In the genomic region with DNA sequence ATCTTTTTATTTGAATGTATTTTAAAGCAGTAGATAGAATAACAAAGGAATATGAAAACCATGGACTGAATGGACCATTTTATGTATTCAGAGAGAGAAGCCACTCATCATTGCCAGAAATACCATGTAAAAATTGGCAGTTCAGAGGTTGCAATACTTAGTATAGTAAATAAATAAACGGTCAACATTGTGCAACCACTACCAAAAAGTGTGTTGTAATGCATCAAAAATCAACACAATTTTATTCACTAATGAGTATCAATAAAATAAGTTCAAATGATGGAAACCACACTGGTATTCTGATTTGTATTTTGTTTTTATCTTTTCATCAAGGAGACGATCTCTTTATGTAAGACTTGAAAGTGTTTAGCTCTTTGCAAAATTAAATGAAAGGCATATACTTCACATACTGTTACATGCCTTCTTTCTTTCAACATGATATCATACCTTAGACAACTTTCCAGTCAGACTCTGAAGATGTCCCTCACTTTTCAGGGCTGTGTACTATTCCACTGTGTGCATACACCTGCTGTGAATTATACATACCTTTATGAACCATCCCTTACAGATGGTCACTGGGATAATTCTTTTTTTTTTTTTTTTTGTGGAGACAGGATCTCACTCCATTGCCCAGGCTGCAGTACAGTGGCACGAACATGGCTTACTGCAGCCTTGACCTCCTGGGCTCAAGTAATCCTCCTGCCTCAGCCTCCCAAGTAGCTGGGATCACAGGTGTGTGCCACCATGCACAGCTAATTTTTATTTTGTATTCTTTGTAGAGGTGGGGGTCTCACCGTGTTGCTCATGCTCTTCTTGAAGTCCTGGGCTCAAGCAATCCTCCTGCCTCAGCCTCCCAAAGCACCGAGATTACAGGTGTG, we compare ENCODE assay signal across 21 cellular contexts. TPM values are rescaled to one million over a fixed set of nuclear protein-coding genes. Genes with fewer than 3 reads are reported as not detected.
"Had no signal": no experiment of that assay in that cellular context is flagged by ENCODE, and none has a peak within 500 bp of the region (broad histone marks: within the 10 kb centered on the region; RNA-seq: fewer than 3 reads in every experiment).

No MANE protein-coding gene starts in this region.

- H3K4me1 Mint-ChIP-seq: endodermal cell had no signal

- H3K27me3 ChIP-seq: cardiac muscle cell had no signal

- H3K4me1 ChIP-seq: spleen had no signal

- H3K27me3 Mint-ChIP-seq: activated CD4-positive, alpha-beta T cell treated with anti-CD3 and anti-CD28 coated beads, Interleukin-2, amount 10 ng/mL, durations not matched to agents 24 days and 14 days; activated CD8-positive, alpha-beta T cell treated with anti-CD3 and anti-CD28 coated beads for 36 hours; activated naive CD8-positive, alpha-beta T cell treated with anti-CD3 and anti-CD28 coated beads, Interleukin-2, amount 10 ng/mL, durations not matched to agents 7 days and 5 days; stimulated activated memory B cell treated with anti-CD40 and anti-IgM and Interleukin-4, amounts not matched to agents 10 μg/mL and 1 μg/mL and 100 μg/mL, for 72 hours had no signal

- FAIRE-seq: colon, keratinocyte had no signal

- H3K4me3 Mint-ChIP-seq: activated CD4-positive, alpha-beta T cell treated with anti-CD3 and anti-CD28 coated beads, Interleukin-2, amount 10 ng/mL, durations not matched to agents 24 days and 14 days; activated CD8-positive, alpha-beta T cell treated with anti-CD3 and anti-CD28 coated beads for 36 hours; activated naive CD8-positive, alpha-beta T cell treated with anti-CD3 and anti-CD28 coated beads, Interleukin-2, amount 10 ng/mL, durations not matched to agents 7 days and 5 days; activated T-cell treated with anti-CD3 and anti-CD28 coated beads, Interleukin-2, amount 50 U/mL, for 24 hours; endodermal cell; stimulated activated memory B cell treated with anti-CD40 and anti-IgM and Interleukin-4, amounts not matched to agents 10 μg/mL and 1 μg/mL and 100 μg/mL, for 72 hours; T-helper 2 cell treated with Interferon-gamma antibody and Interleukin-4, amounts not matched to agents 5 μg/mL and 100 μg/mL, for 36 hours had no signal

- DNase-seq: activated CD4-positive, alpha-beta T cell treated with anti-CD3 and anti-CD28 coated beads, Interleukin-2, amount 10 ng/mL, durations not matched to agents 24 days and 14 days; activated CD8-positive, alpha-beta T cell treated with anti-CD3 and anti-CD28 coated beads for 36 hours; activated naive CD4-positive, alpha-beta T cell treated with Interleukin-2 at 50 U/mL for 16 hours; activated naive CD8-positive, alpha-beta T cell treated with anti-CD3 and anti-CD28 coated beads, Interleukin-2, amount 10 ng/mL, durations not matched to agents 7 days and 5 days; activated T-cell treated with anti-CD3 and anti-CD28 coated beads, Interleukin-2, amount 50 U/mL, for 24 hours; head of caudate nucleus; mammary epithelial cell; spleen; stimulated activated CD4-positive, alpha-beta T cell treated with anti-CD3 and anti-CD28 coated beads, Interleukin-4, amount 100 ng/mL, for 4 hours had no signal

- H3K36me3 ChIP-seq: cardiac muscle cell had no signal

- H3K27ac Mint-ChIP-seq: activated CD4-positive, alpha-beta T cell treated with anti-CD3 and anti-CD28 coated beads, Interleukin-2, amount 10 ng/mL, durations not matched to agents 24 days and 14 days; activated CD8-positive, alpha-beta T cell treated with anti-CD3 and anti-CD28 coated beads for 36 hours; activated T-cell treated with anti-CD3 and anti-CD28 coated beads, Interleukin-2, amount 50 U/mL, for 24 hours; activated T-helper 2 cell treated with anti-CD3 and anti-CD28 coated beads, Interferon-gamma antibody, Interleukin-2, Interleukin-4, amounts not matched to agents 10 μg/mL and 5 μg/mL and 100 μg/mL, durations not matched to agents 14 hours and 24 hours and 36 hours; endodermal cell; T-helper 2 cell treated with Interferon-gamma antibody and Interleukin-4, amounts not matched to agents 5 μg/mL and 100 μg/mL, for 36 hours had no signal

- ATAC-seq: activated CD8-positive, alpha-beta T cell treated with anti-CD3 and anti-CD28 coated beads for 36 hours; stimulated activated memory B cell treated with anti-CD40 and anti-IgM and Interleukin-4, amounts not matched to agents 10 μg/mL and 1 μg/mL and 100 μg/mL, for 72 hours had no signal

- H3K4me3 ChIP-seq: cardiac muscle cell, spleen had no signal

- H3K9me3 Mint-ChIP-seq: activated CD4-positive, alpha-beta T cell treated with anti-CD3 and anti-CD28 coated beads, Interleukin-2, amount 10 ng/mL, durations not matched to agents 24 days and 14 days; activated CD8-positive, alpha-beta T cell treated with anti-CD3 and anti-CD28 coated beads for 36 hours; activated naive CD8-positive, alpha-beta T cell treated with anti-CD3 and anti-CD28 coated beads, Interleukin-2, amount 10 ng/mL, durations not matched to agents 7 days and 5 days; activated T-cell treated with anti-CD3 and anti-CD28 coated beads, Interleukin-2, amount 50 U/mL, for 24 hours; activated T-helper 2 cell treated with anti-CD3 and anti-CD28 coated beads, Interferon-gamma antibody, Interleukin-2, Interleukin-4, amounts not matched to agents 10 μg/mL and 5 μg/mL and 100 μg/mL, durations not matched to agents 14 hours and 24 hours and 36 hours; endodermal cell; stimulated activated memory B cell treated with anti-CD40 and anti-IgM and Interleukin-4, amounts not matched to agents 10 μg/mL and 1 μg/mL and 100 μg/mL, for 72 hours; T-helper 2 cell treated with Interferon-gamma antibody and Interleukin-4, amounts not matched to agents 5 μg/mL and 100 μg/mL, for 36 hours had no signal

- H3K27ac ChIP-seq: epithelial cell of prostate, spleen had no signal

RNA-seq across cellular contexts. Expression of gene CCK, which starts 40.3 kb away (rescaled TPM):
- total RNA-seq: activated CD4-positive, alpha-beta T cell treated with anti-CD3 and anti-CD28 coated beads, Interleukin-2, amount 10 ng/mL, durations not matched to agents 24 days and 14 days; activated CD8-positive, alpha-beta T cell treated with anti-CD3 and anti-CD28 coated beads for 36 hours; activated naive CD8-positive, alpha-beta T cell treated with anti-CD3 and anti-CD28 coated beads, Interleukin-2, amount 10 ng/mL, durations not matched to agents 7 days and 5 days; activated T-helper 2 cell treated with anti-CD3 and anti-CD28 coated beads, Interferon-gamma antibody, Interleukin-2, Interleukin-4, amounts not matched to agents 10 μg/mL and 5 μg/mL and 100 μg/mL, durations not matched to agents 14 hours and 24 hours and 36 hours; cardiac muscle cell; mononuclear cell; posterior vena cava; spleen; urinary bladder had no signal
- polyA plus RNA-seq: cardiac muscle cell, neural cell, spleen, urinary bladder had no signal
